In genomic region chr6:90368601-90369000, GRCh38 we compare ENCODE assay signal across 9 cellular contexts.
DNase-seq lines count a peak whose midpoint lies in the region; ATAC-seq and TF ChIP-seq lines count a peak whose summit lies in the region.
"Had no signal": no experiment of that assay in that cellular context is flagged by ENCODE, and none has a peak within 500 bp of the region (broad histone marks: within the 10 kb centered on the region; RNA-seq: fewer than 3 reads in every experiment).

No MANE protein-coding gene starts in this region.

- 0 out of 2 replicates have a peak overlapping the region, but pooled peaks have one; percentile 18 for H3K9ac ChIP-seq in ES-I3 (ENCODE audit: low read depth, low read length)
- H3K9ac ChIP-seq in OCI-LY3 (ENCODE audit: low read length) = no peak overlapping the region

- H3K79me2 ChIP-seq in OCI-LY3 (ENCODE audit: low read length) = no peaks in the 10 kb centered on the region

- no peak for DNase-seq in esophagus muscularis mucosa (ENCODE audit: extremely low spot score)
- no peak for DNase-seq in psoas muscle
- no peak for DNase-seq in NCI-H2227 (lab: John Stamatoyannopoulos, UW; ENCODE audit: unreplicated experiment)
- DNase-seq in NCI-H345 (lab: John Stamatoyannopoulos, UW) = no peak
- DNase-seq in NCI-H748 treated with DMSO at 0.1 percent for 48 hours (lab: John Stamatoyannopoulos, UW) = no peak
- no peak for DNase-seq in NCI-H2196 (lab: John Stamatoyannopoulos, UW; ENCODE audit: unreplicated experiment)
- DNase-seq: DMS153 had no signal

- H3K4me2 ChIP-seq in OCI-LY3 (ENCODE audit: low read length) = peak overlapping the region; percentile 53

- no peaks in the 10 kb centered on the region for H3K36me3 ChIP-seq in ES-I3 (ENCODE audit: insufficient read depth, low read length)
- H3K36me3 ChIP-seq in OCI-LY3 (replicated peaks; ENCODE audit: low read depth, low read length) = no peaks in the 10 kb centered on the region
- no peaks in the 10 kb centered on the region for H3K36me3 ChIP-seq in esophagus muscularis mucosa
- no peaks in the 10 kb centered on the region for H3K36me3 ChIP-seq in psoas muscle (ENCODE audit: insufficient read depth in 1 of 2, low read depth in 1 of 2)

- no peak overlapping the region for H2AFZ ChIP-seq in OCI-LY3 (ENCODE audit: low read depth, low read length)

- no peaks in the 10 kb centered on the region for H3K9me3 ChIP-seq in ES-I3 (ENCODE audit: control insufficient read depth, insufficient read depth, low read length)
- no peaks in the 10 kb centered on the region for H3K9me3 ChIP-seq in OCI-LY3 (ENCODE audit: insufficient read depth, low read length)
- no peaks in the 10 kb centered on the region for H3K9me3 ChIP-seq in esophagus muscularis mucosa
- H3K9me3 ChIP-seq in psoas muscle = no peaks in the 10 kb centered on the region

- TF ChIP-seq CTCF in OCI-LY3 (IDR thresholded peaks at IDR 0.05; ENCODE audit: low read depth, low read length) (no peak), esophagus muscularis mucosa (IDR thresholded peaks at IDR 0.05) (no peak), psoas muscle (IDR thresholded peaks at IDR 0.05) (no peak)

- TF ChIP-seq EP300 in esophagus muscularis mucosa (IDR thresholded peaks at IDR 0.05) = no peak

- H3K27me3 ChIP-seq in OCI-LY3 (ENCODE audit: low read depth, low read length) (peaks cover 70% of the 10 kb centered on the region), esophagus muscularis mucosa (no peaks in the 10 kb centered on the region), psoas muscle (ENCODE audit: insufficient read depth in 3 of 3, low read length in 2 of 3) (no peaks in the 10 kb centered on the region)

- H3K4me1 ChIP-seq in ES-I3 (ENCODE audit: insufficient read depth, low read length) = peaks cover 35% of the 10 kb centered on the region
- peaks cover 13% of the 10 kb centered on the region for H3K4me1 ChIP-seq in OCI-LY3 (ENCODE audit: low read length)
- H3K4me1 ChIP-seq in esophagus muscularis mucosa = peaks cover 6 to 21% (median 19%) of the 10 kb centered on the region in 4 donors
- peaks cover 16% of the 10 kb centered on the region for H3K4me1 ChIP-seq in psoas muscle

- TF ChIP-seq POLR2A in esophagus muscularis mucosa (IDR thresholded peaks at IDR 0.05; ENCODE audit: low read depth) = no peak

- H4K20me1 ChIP-seq in OCI-LY3 (ENCODE audit: insufficient read depth, low read length) = no peaks in the 10 kb centered on the region

- no peak for ATAC-seq in psoas muscle

- no peak overlapping the region for H3K4me3 ChIP-seq in OCI-LY3 (ENCODE audit: low read length)
- no peak overlapping the region for H3K4me3 ChIP-seq in esophagus muscularis mucosa
- no peak overlapping the region for H3K4me3 ChIP-seq in psoas muscle

- H3K27ac ChIP-seq in OCI-LY3 (ENCODE audit: low read length) = no peak overlapping the region
- peak overlapping the region; percentile 79 to 84 (median 80) for H3K27ac ChIP-seq in esophagus muscularis mucosa (replicated peaks in 1 of 4)
- H3K27ac ChIP-seq in psoas muscle = peak overlapping the region; percentile 73

- intact Hi-C loops in esophagus muscularis mucosa (cut with DNase I) = loop anchor here (2.0 to 10.0 kb wide), 2 partner anchors 72 to 144 kb away; partner anchors contain the start of gene BACH2
- intact Hi-C loops in psoas muscle (cut with DNase I) = no loop called here
